Comparison of ENCODE assay signal across 25 cellular contexts in the genomic region with DNA sequence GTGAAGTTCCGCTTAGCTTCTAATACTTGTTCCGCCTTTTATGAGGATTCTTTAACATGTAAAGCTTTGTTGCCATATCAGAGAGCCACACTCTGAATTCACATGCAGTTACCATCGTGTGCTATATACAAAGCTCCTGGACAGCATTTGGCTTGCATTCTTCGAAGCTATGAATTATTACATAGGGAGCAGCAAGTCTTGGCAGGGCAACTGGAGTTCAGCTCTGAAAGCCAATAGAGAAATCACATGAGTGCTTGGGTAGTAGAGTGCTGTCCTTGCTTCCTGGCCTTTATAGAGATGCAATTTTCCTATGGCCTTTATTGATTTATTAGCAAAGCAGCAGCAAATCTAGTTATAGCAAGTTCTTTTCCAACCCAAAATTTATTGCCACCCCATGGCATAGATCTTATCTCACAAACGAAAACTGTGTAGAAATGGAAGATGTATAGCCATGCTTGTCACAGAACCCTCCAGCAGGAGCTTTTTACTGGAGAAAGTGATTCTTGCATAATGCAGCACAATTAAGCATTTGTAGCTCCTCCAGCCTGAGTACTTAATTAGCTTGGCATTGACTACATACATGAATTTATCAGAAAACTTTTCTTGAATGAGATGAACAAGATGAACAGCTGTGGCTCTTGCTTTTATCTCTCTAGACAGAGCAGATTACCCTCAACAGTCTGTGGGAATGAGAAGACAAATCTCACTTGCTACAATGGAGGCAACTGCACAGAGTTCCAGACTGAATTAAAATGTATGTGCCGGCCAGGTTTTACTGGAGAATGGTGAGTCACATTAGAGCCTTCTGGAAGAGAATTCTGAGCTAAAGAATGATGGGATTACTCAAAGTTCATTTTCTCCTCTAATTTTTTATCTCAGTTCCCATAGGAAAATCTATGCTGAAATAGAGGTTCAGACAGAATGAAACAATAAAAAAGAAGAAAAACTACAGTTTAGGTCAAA.
DNase-seq lines count a peak whose midpoint lies in the region; TF ChIP-seq lines count a peak whose summit lies in the region.
"Had no signal": no experiment of that assay in that cellular context is flagged by ENCODE, and none has a peak within 500 bp of the region (broad histone marks: within the 10 kb centered on the region; RNA-seq: fewer than 3 reads in every experiment).

No MANE protein-coding gene starts in this region.

- H3K27me3 Mint-ChIP-seq in brain (no peaks in the 10 kb centered on the region), neural progenitor cell (ENCODE audit: insufficient read depth, low read depth) (no peaks in the 10 kb centered on the region)
- H3K27me3 Mint-ChIP-seq: CD4-positive, alpha-beta memory T cell had no signal

- peak; percentile 21 for DNase-seq in DMS 273 (lab: John Stamatoyannopoulos, UW; ENCODE audit: unreplicated experiment)
- DNase-seq in DMS 273 treated with DMSO at 0.1 percent for 48 hours (lab: John Stamatoyannopoulos, UW) = no peak
- peak; percentile 28 for DNase-seq in NCI-H226
- no peak for DNase-seq in neural progenitor cell (ENCODE audit: low spot score)
- no peak for DNase-seq in NCI-H1092 (lab: John Stamatoyannopoulos, UW)
- DNase-seq in coronary artery (ENCODE audit: low spot score) = no peak
- DNase-seq in cerebellar cortex (ENCODE audit: low spot score) = no peak
- DNase-seq: activated CD4-positive, alpha-beta T cell treated with anti-CD3 and anti-CD28 coated beads for 4 hours; activated CD8-positive, alpha-beta memory T cell treated with anti-CD3 and anti-CD28 coated beads for 24 hours; activated naive CD4-positive, alpha-beta T cell; activated T-cell treated with anti-CD3 and anti-CD28 coated beads, Interleukin-2, amount 50 U/mL, for 48 hours; CD4-positive, alpha-beta memory T cell; DMS153; head of caudate nucleus; kidney glomerular epithelial cell; NCI-H2029 treated with DMSO at 0.1 percent for 48 hours; NK-92 treated with Interleukin-12 subunit alpha and Interleukin-12 subunit beta, amount 100 ng/mL, for 24 hours; psoas muscle; SIG-M5; stimulated activated CD8-positive, alpha-beta memory T cell treated with anti-CD3 and anti-CD28 coated beads, Interleukin-4, amount 100 ng/mL, for 48 hours had no signal

- no peak overlapping the region for H3K9ac ChIP-seq in neural progenitor cell
- H3K9ac ChIP-seq: KMS-11 had no signal

- no peaks in the 10 kb centered on the region for H3K36me3 ChIP-seq in neural progenitor cell
- H3K36me3 ChIP-seq: cardiac muscle cell, tibial nerve had no signal

- H3F3A ChIP-seq in neural progenitor cell (ENCODE audit: low read depth) = no peaks in the 10 kb centered on the region

- H3K4me3 Mint-ChIP-seq in brain (peak overlapping the region in 2 of 5 experiments; percentile 29 to 52), neural progenitor cell (no peak overlapping the region)
- H3K4me3 Mint-ChIP-seq: CD4-positive, alpha-beta memory T cell had no signal

- H2AFZ ChIP-seq in neural progenitor cell (replicated peaks) = peak overlapping the region; percentile 26

- H3K9me3 Mint-ChIP-seq in brain = no peaks in the 10 kb centered on the region
- H3K9me3 Mint-ChIP-seq in neural progenitor cell = no peaks in the 10 kb centered on the region
- H3K9me3 Mint-ChIP-seq: CD4-positive, alpha-beta memory T cell had no signal

- no peak overlapping the region for H3K4me2 ChIP-seq in neural progenitor cell
- H3K4me2 ChIP-seq: KMS-11 had no signal

- TF ChIP-seq CTCF in brain (conservative IDR thresholded peaks at IDR 0.05) (no peak), neural progenitor cell (IDR thresholded peaks at IDR 0.05) (no peak), coronary artery (IDR thresholded peaks at IDR 0.05) (no peak)

- H3K4me1 ChIP-seq in neural progenitor cell = no peaks in the 10 kb centered on the region
- H3K4me1 ChIP-seq: psoas muscle had no signal

- H3K27ac Mint-ChIP-seq in brain = peak overlapping the region; percentile 22 to 81 (median 74)
- H3K27ac Mint-ChIP-seq in neural progenitor cell = no peak overlapping the region
- H3K27ac Mint-ChIP-seq: CD4-positive, alpha-beta memory T cell had no signal

- no peaks in the 10 kb centered on the region for H3K27me3 ChIP-seq in neural progenitor cell
- H3K27me3 ChIP-seq: cardiac muscle cell, tibial nerve had no signal

- no peak overlapping the region for H3K27ac ChIP-seq in neural progenitor cell
- no peak overlapping the region for H3K27ac ChIP-seq in coronary artery
- H3K27ac ChIP-seq: 22Rv1, cardiac muscle cell, KMS-11, psoas muscle, tibial nerve had no signal

- H3K4me1 Mint-ChIP-seq in brain (peaks cover 72% of the 10 kb centered on the region), neural progenitor cell (peaks cover 29% of the 10 kb centered on the region)
- H3K4me1 Mint-ChIP-seq: CD4-positive, alpha-beta memory T cell had no signal

- no peaks in the 10 kb centered on the region for H4K20me1 ChIP-seq in neural progenitor cell (ENCODE audit: low read depth)

- H3K36me3 Mint-ChIP-seq in brain = no peaks in the 10 kb centered on the region
- H3K36me3 Mint-ChIP-seq in neural progenitor cell = no peaks in the 10 kb centered on the region
- H3K36me3 Mint-ChIP-seq: CD4-positive, alpha-beta memory T cell had no signal

- no peaks in the 10 kb centered on the region for H3K79me2 ChIP-seq in neural progenitor cell (ENCODE audit: low read depth)

- no peak overlapping the region for H3K4me3 ChIP-seq in neural progenitor cell
- H3K4me3 ChIP-seq in coronary artery = no peak overlapping the region
- H3K4me3 ChIP-seq: cardiac muscle cell, psoas muscle, tibial nerve had no signal

- no peaks in the 10 kb centered on the region for H3K9me3 ChIP-seq in neural progenitor cell (ENCODE audit: low read depth)
- H3K9me3 ChIP-seq: psoas muscle, tibial nerve had no signal

Comparison
In these comparisons a context has a peak if more than half of its experiments do, and no peak if none do; other contexts are left out.
1. DNase-seq: peak in DMS 273 (single experiment) and NCI-H226 (single experiment); none in DMS 273 treated with DMSO at 0.1 percent for 48 hours (single experiment), neural progenitor cell (single experiment), NCI-H1092 (single experiment), coronary artery (single experiment) and cerebellar cortex (single experiment).